In the genomic region with DNA sequence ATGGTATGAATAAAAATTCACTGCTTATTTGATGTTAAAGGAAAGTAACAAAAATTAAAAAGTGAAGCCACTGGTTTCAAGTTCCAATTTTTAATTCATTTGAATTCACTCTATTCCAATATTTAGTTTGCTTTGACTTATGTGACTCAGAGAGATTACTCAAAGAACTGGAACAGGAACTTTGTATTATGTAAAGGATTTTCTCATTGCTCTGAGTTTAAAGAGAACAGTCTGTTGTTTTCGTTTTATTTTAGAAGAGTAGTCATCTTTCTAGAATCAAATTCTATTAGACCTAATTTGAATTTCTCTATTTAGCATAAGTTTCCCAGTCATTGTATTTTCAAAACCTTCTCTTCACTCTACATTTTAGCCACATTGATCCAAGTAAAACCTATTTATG, we compare ENCODE assay signal across 21 cellular contexts.
"Had no signal": no experiment of that assay in that cellular context is flagged by ENCODE, and none has a peak within 500 bp of the region (broad histone marks: within the 10 kb centered on the region; RNA-seq: fewer than 3 reads in every experiment).

No MANE protein-coding gene starts in this region.

- H3K4me3 ChIP-seq: colonic mucosa, right atrium auricular region, skin epidermis, testis had no signal

- H3K27ac ChIP-seq: brain microvascular endothelial cell, colonic mucosa, right atrium auricular region, skin epidermis, testis had no signal

- H3K36me3 ChIP-seq: brain microvascular endothelial cell, colonic mucosa, right atrium auricular region had no signal

- H3K9me3 ChIP-seq: colonic mucosa, right atrium auricular region, testis had no signal

- DNase-seq: activated CD4-positive, alpha-beta T cell treated with anti-CD3 and anti-CD28 coated beads, Interleukin-2, amount 10 ng/mL, durations not matched to agents 7 days and 5 days; activated CD8-positive, alpha-beta memory T cell treated with anti-CD3 and anti-CD28 coated beads, Interleukin-2, amount 50 U/mL, for 4 hours; activated naive CD4-positive, alpha-beta T cell treated with anti-CD3 and anti-CD28 coated beads for 36 hours; activated T-cell treated with anti-CD3 and anti-CD28 coated beads, Interleukin-2, amount 50 U/mL, for 4 hours; aorta; brain microvascular endothelial cell; colonic mucosa; endodermal cell; occipital lobe; stimulated activated CD4-positive, alpha-beta T cell treated with anti-CD3 and anti-CD28 coated beads, Interleukin-15, amount 100 ng/mL, for 24 hours; stimulated activated CD4-positive, alpha-beta T cell treated with anti-CD3 and anti-CD28 coated beads, Interleukin-4, amount 100 ng/mL, for 1 hour; stimulated activated naive CD8-positive, alpha-beta T cell treated with anti-CD3 and anti-CD28 coated beads, Interleukin-15, amount 100 ng/mL, for 72 hours; T1000; testis had no signal

- H3K4me1 ChIP-seq: colonic mucosa, right atrium auricular region had no signal

- H3K36me3 Mint-ChIP-seq: memory B cell, type B pancreatic cell had no signal

- H3K4me1 Mint-ChIP-seq: activated CD4-positive, alpha-beta T cell treated with anti-CD3 and anti-CD28 coated beads, Interleukin-2, amount 10 ng/mL, durations not matched to agents 7 days and 5 days; central memory CD8-positive, alpha-beta T cell; endodermal cell; memory B cell; stimulated activated naive CD8-positive, alpha-beta T cell treated with anti-CD3 and anti-CD28 coated beads, Interleukin-15, amount 100 ng/mL, for 72 hours had no signal

- ATAC-seq: activated CD4-positive, CD25-positive, alpha-beta regulatory T cell treated with anti-CD3 and anti-CD28 coated beads, Interleukin-2, amount 50 U/mL, for 24 hours; activated T-cell treated with anti-CD3 and anti-CD28 coated beads, Interleukin-2, amount 50 U/mL, for 4 hours; stimulated activated naive CD8-positive, alpha-beta T cell treated with anti-CD3 and anti-CD28 coated beads, Interleukin-15, amount 100 ng/mL, for 72 hours had no signal

- H3K27me3 Mint-ChIP-seq: activated CD4-positive, alpha-beta T cell treated with anti-CD3 and anti-CD28 coated beads, Interleukin-2, amount 10 ng/mL, durations not matched to agents 7 days and 5 days; central memory CD8-positive, alpha-beta T cell; memory B cell; progenitor cell of endocrine pancreas; stimulated activated naive CD8-positive, alpha-beta T cell treated with anti-CD3 and anti-CD28 coated beads, Interleukin-15, amount 100 ng/mL, for 72 hours; type B pancreatic cell had no signal

- H3K27ac Mint-ChIP-seq: activated CD4-positive, alpha-beta T cell treated with anti-CD3 and anti-CD28 coated beads, Interleukin-2, amount 10 ng/mL, durations not matched to agents 7 days and 5 days; activated naive CD4-positive, alpha-beta T cell treated with anti-CD3 and anti-CD28 coated beads for 36 hours; endodermal cell; memory B cell; progenitor cell of endocrine pancreas; stimulated activated naive CD8-positive, alpha-beta T cell treated with anti-CD3 and anti-CD28 coated beads, Interleukin-15, amount 100 ng/mL, for 72 hours; type B pancreatic cell had no signal

- H3K27me3 ChIP-seq: brain microvascular endothelial cell, colonic mucosa, right atrium auricular region, testis had no signal

- H3K4me3 Mint-ChIP-seq: activated CD4-positive, alpha-beta T cell treated with anti-CD3 and anti-CD28 coated beads, Interleukin-2, amount 10 ng/mL, durations not matched to agents 7 days and 5 days; activated naive CD4-positive, alpha-beta T cell treated with anti-CD3 and anti-CD28 coated beads for 36 hours; activated T-cell treated with anti-CD3 and anti-CD28 coated beads, Interleukin-2, amount 50 U/mL, for 4 hours; central memory CD8-positive, alpha-beta T cell; endodermal cell; memory B cell; stimulated activated naive CD8-positive, alpha-beta T cell treated with anti-CD3 and anti-CD28 coated beads, Interleukin-15, amount 100 ng/mL, for 72 hours; type B pancreatic cell had no signal

- H3K9me3 Mint-ChIP-seq: activated CD4-positive, alpha-beta T cell treated with anti-CD3 and anti-CD28 coated beads, Interleukin-2, amount 10 ng/mL, durations not matched to agents 7 days and 5 days; activated naive CD4-positive, alpha-beta T cell treated with anti-CD3 and anti-CD28 coated beads for 36 hours; endodermal cell; memory B cell; stimulated activated naive CD8-positive, alpha-beta T cell treated with anti-CD3 and anti-CD28 coated beads, Interleukin-15, amount 100 ng/mL, for 72 hours; type B pancreatic cell had no signal
